Comparison of ENCODE assay signal across 12 cellular contexts in the genomic region with DNA sequence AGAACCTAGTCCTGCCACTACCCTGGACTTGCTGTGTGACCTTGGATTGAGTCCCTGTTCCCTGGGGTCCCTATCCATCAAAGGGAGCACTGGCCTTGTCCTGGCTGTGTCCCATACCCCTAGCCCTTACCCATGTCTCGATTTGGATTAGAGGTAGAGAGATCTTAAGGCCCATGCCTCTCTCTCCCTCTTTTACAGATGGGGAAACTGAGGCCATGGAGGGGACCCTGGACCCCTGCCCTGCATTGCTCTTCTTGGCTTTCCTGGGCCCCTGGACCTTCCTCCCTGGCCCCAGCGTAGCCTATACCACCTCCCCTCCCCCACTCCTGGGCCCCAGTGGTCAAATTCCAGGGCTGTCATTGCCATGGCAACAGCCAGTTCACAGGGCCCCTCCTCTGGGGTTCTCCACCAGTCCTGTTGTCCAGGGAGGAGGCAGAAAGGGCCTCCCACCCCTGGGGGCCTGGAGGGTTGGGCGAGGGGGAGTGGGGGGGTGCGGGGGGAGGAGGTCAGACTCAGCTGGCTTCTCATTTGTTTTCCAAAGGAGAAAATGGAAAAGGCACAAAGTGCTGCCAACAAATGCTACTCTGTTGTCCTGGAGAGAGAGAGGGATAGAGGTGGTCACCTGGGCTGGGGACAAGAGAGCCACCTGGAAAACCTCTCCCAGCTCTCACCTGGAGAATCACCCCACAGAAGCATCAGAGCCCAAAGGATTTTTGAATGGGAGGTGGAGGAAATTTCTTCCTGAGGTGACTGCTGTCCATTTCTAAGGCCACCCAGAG. TPM values are rescaled to one million over a fixed set of nuclear protein-coding genes. Genes with fewer than 3 reads are reported as not detected.
A peak's percentile ranks its signal among the peaks of the same experiment; 100 is the strongest.
DNase-seq lines count a peak whose midpoint lies in the region; ATAC-seq, FAIRE-seq and TF ChIP-seq lines count a peak whose summit lies in the region.
"Had no signal": no experiment of that assay in that cellular context is flagged by ENCODE, and none has a peak within 500 bp of the region (broad histone marks: within the 10 kb centered on the region; RNA-seq: fewer than 3 reads in every experiment).

No MANE protein-coding gene starts in this region.

- peak; percentile 80 for ATAC-seq in HepG2
- ATAC-seq in right lobe of liver, result no peak
- no peak for ATAC-seq in HG03565 (IDR thresholded peaks at IDR 0.05; ENCODE audit: unreplicated experiment)
- ATAC-seq: activated T-cell treated with anti-CD3 and anti-CD28 coated beads, Interleukin-2, amount 50 U/mL, for 4 hours had no signal

- POLR2A ChIA-PET in HepG2 (lab: Yijun Ruan, JAX), result interaction anchor here (1.0 to 10.1 kb wide), 5 partner anchors 8 to 24 kb away, joined by 3 to 205 read pairs (median 4); a partner anchor contains a TSS

- peak; percentile 92 for DNase-seq in HepG2 (ENCODE audit: low spot score)
- DNase-seq in right lobe of liver, result no peak
- peak; percentile 60 for DNase-seq in fibroblast of pulmonary artery (ENCODE audit: low read depth)
- DNase-seq in neural progenitor cell (ENCODE audit: low spot score), result peak; percentile 95
- DNase-seq in stimulated activated naive CD4-positive, alpha-beta T cell treated with Interleukin-2 at 50 U/mL for 16 hours (lab: John Stamatoyannopoulos, UW), result no peak
- DNase-seq in COLO829 (ENCODE audit: low spot score), result no peak
- DNase-seq in hippocampal formation (lab: John Stamatoyannopoulos, UW), result no peak
- DNase-seq: activated T-cell treated with anti-CD3 and anti-CD28 coated beads, Interleukin-2, amount 50 U/mL, for 4 hours; NCI-H748 treated with DMSO at 0.1 percent for 48 hours had no signal

- H3K27ac Mint-ChIP-seq in neural progenitor cell, result peak overlapping the region; percentile 97

- TF ChIP-seq RAD21 in HepG2 (CRISPR knock-in tag; IDR thresholded peaks at IDR 0.05), result no peak

- TF ChIP-seq EP300 in HepG2 (IDR thresholded peaks at IDR 0.05; ENCODE audit: low read depth in 2 of 2, low read length in 2 of 2) (peak; percentile 46 to 90; a peak in 3 of 4 replicates), HepG2 (CRISPR knock-in tag; IDR thresholded peaks at IDR 0.05; ENCODE audit: borderline replicate concordance) (peak; percentile 60)

- H3K79me2 ChIP-seq in HepG2 (ENCODE audit: insufficient read depth, low read length) (peaks cover 43% of the 10 kb centered on the region), neural progenitor cell (ENCODE audit: low read depth) (peaks cover 56% of the 10 kb centered on the region)

- H3K9me3 ChIP-seq in HepG2 (ENCODE audit: low read length) (no peaks in the 10 kb centered on the region), right lobe of liver (no peaks in the 10 kb centered on the region), neural progenitor cell (ENCODE audit: low read depth) (no peaks in the 10 kb centered on the region)

- no peaks in the 10 kb centered on the region for H3K9me3 Mint-ChIP-seq in neural progenitor cell
- H3K9me3 Mint-ChIP-seq: activated T-cell treated with anti-CD3 and anti-CD28 coated beads, Interleukin-2, amount 50 U/mL, for 4 hours had no signal

- H3K4me1 Mint-ChIP-seq in neural progenitor cell, result peaks cover 90% of the 10 kb centered on the region

- peaks cover 4 to 11% of the 10 kb centered on the region in 2 experiments; a peak in 3 of 5 replicates for H3K36me3 ChIP-seq in HepG2 (replicated peaks in 1 of 2; ENCODE audit: control insufficient read depth in 1 of 2, insufficient read depth in 2 of 2, low read length in 2 of 2)
- H3K36me3 ChIP-seq in right lobe of liver, result no peaks in the 10 kb centered on the region
- no peaks in the 10 kb centered on the region for H3K36me3 ChIP-seq in neural progenitor cell

- WGBS in HepG2 (ENCODE audit: low lambda C conversion rate), result 0% methylated on average over 4 of the region's 4 CpGs
- 23% methylated on average over 2 of the region's 4 CpGs for WGBS in right lobe of liver (ENCODE audit: insufficient coverage, low coverage, low lambda C conversion rate, missing lambda C conversion rate)

- H3K36me3 Mint-ChIP-seq in neural progenitor cell, result peaks cover 2% of the 10 kb centered on the region

- peak overlapping the region; percentile 98 for H3K27ac ChIP-seq in HepG2 (ENCODE audit: extremely low read length, insufficient read depth, low read length)
- H3K27ac ChIP-seq in right lobe of liver, result no peak overlapping the region
- H3K27ac ChIP-seq in neural progenitor cell, result peak overlapping the region; percentile 51
- H3K27ac ChIP-seq: KMS-11 had no signal

- intact Hi-C loops in HepG2 (cut with micrococcal nuclease; ENCODE audit: unreplicated experiment), result loop anchor here (1.0 kb wide), 1 partner anchor 24 kb away; no protein-coding TSS in a partner anchor
- intact Hi-C loops in right lobe of liver (cut with DNase I), result no loop called here

- CTCF ChIA-PET in HepG2 (lab: Yijun Ruan, JAX; ENCODE audit: low intra/inter-chr PET ratio, low total read pairs), result interaction anchor here (2.3 kb wide), 1 partner anchor 24 kb away, joined by 8 read pairs; a partner anchor contains a TSS

- H4K20me1 ChIP-seq in HepG2 (ENCODE audit: insufficient read depth, low read length), result peaks cover 11% of the 10 kb centered on the region
- peaks cover 49% of the 10 kb centered on the region for H4K20me1 ChIP-seq in neural progenitor cell (ENCODE audit: low read depth)

- peaks cover 5% of the 10 kb centered on the region for H3K27me3 Mint-ChIP-seq in neural progenitor cell (ENCODE audit: insufficient read depth, low read depth)

- 0 out of 2 replicates have a peak, but pooled peaks have one; percentile 11 for TF ChIP-seq CTCF in HepG2 (CRISPR knock-in tag; IDR thresholded peaks at IDR 0.05)
- no peak for TF ChIP-seq CTCF in right lobe of liver (IDR thresholded peaks at IDR 0.05)
- TF ChIP-seq CTCF in fibroblast of pulmonary artery (IDR thresholded peaks at IDR 0.05; ENCODE audit: low read length, missing control alignments), result no peak
- TF ChIP-seq CTCF in neural progenitor cell (IDR thresholded peaks at IDR 0.05), result no peak

- H3K4me2 ChIP-seq in HepG2 (ENCODE audit: low read depth, low read length) (peak overlapping the region; percentile 95), neural progenitor cell (peak overlapping the region; percentile 76)
- H3K4me2 ChIP-seq: KMS-11 had no signal

- peak overlapping the region; percentile 67 for H3K4me3 Mint-ChIP-seq in neural progenitor cell
- H3K4me3 Mint-ChIP-seq: activated T-cell treated with anti-CD3 and anti-CD28 coated beads, Interleukin-2, amount 50 U/mL, for 4 hours had no signal

- peaks cover 92% of the 10 kb centered on the region for H3K4me1 ChIP-seq in HepG2 (ENCODE audit: insufficient read depth, low read length)
- no peaks in the 10 kb centered on the region for H3K4me1 ChIP-seq in right lobe of liver
- peaks cover 77% of the 10 kb centered on the region for H3K4me1 ChIP-seq in neural progenitor cell

- H3K9ac ChIP-seq in HepG2 (ENCODE audit: insufficient read depth, low read depth, low read length) (peak overlapping the region; percentile 77), neural progenitor cell (no peak overlapping the region)
- H3K9ac ChIP-seq: KMS-11 had no signal

- peaks cover 40% of the 10 kb centered on the region for H3F3A ChIP-seq in neural progenitor cell (ENCODE audit: low read depth)

- H3K27me3 ChIP-seq in HepG2 (ENCODE audit: control insufficient read depth in 1 of 2, insufficient read depth in 2 of 2, low read length in 2 of 2) (no peaks in the 10 kb centered on the region), right lobe of liver (no peaks in the 10 kb centered on the region), neural progenitor cell (no peaks in the 10 kb centered on the region)

- in situ Hi-C loops in HepG2 (cut with HindIII; ENCODE audit: extremely low pct_ligation_motif_present, low pct_unique_long_range_greater_than_20kb), result no loop called here

- H2AFZ ChIP-seq in HepG2 (ENCODE audit: low read length), result no peak overlapping the region
- H2AFZ ChIP-seq in neural progenitor cell (replicated peaks), result no peak overlapping the region

- BruUV-seq in HepG2 (replicated peaks; lab: Mats Ljungman, UMichigan), result TSS peak; percentile 71

- H3K4me3 ChIP-seq in HepG2 (replicated peaks in 1 of 3; ENCODE audit: insufficient read depth in 1 of 3, low read depth in 2 of 3, low read length in 3 of 3) (peak overlapping the region; percentile 11 to 63 (median 40); a peak in 4 of 6 replicates), right lobe of liver (no peak overlapping the region), fibroblast of pulmonary artery (replicated peaks; ENCODE audit: low read depth, low read length) (no peak overlapping the region), neural progenitor cell (peak overlapping the region; percentile 26)

- peak; percentile 83 for FAIRE-seq in HepG2 (lab: Jason Lieb, UNC)
- FAIRE-seq: endometrium had no signal

- TF ChIP-seq POLR2A in HepG2 (IDR thresholded peaks at IDR 0.05; ENCODE audit: insufficient read depth in 1 of 2, low read depth in 2 of 2, low read length in 2 of 2) (0 out of 4 replicates have a peak, but pooled peaks of 1 of the 2 experiments have one; percentile 6), right lobe of liver (IDR thresholded peaks at IDR 0.05) (no peak)

RNA-seq across cellular contexts. Expression of a gene that starts 23.3 kb away (rescaled TPM):
- total RNA-seq in HepG2 (2016; rRNA removed; fragmentation: Illumina TruSeq; extraction: Trizol) (5.7 and 10.7 TPM in 2 replicates), right lobe of liver (1 to 10 TPM; 4.6 to 7.3 (median 5.4) TPM), neural progenitor cell (ENCODE audit: low replicate concordance) (19.9 and 41.8 TPM in 2 replicates)
- total RNA-seq in HepG2 (2016; cell fraction: cytosol; rRNA removed; fragmentation: Illumina TruSeq; extraction: Trizol; ENCODE audit: low read depth), result 4.6 and 5.1 TPM in 2 replicates
- 3.7 and 12.1 TPM in 2 replicates for total RNA-seq in HepG2 (2016; cell fraction: insoluble cytoplasmic fraction; rRNA removed; fragmentation: Illumina TruSeq; extraction: Trizol)
- 3.3 and 3.8 TPM in 2 replicates for total RNA-seq in HepG2 (2016; cell fraction: membrane; rRNA removed; fragmentation: Illumina TruSeq; extraction: Trizol)
- total RNA-seq in HepG2 (2016; cell fraction: nucleus; rRNA removed; fragmentation: Illumina TruSeq; extraction: Trizol), result 20.3 and 20.6 TPM in 2 replicates
- 28.8 and 37.7 TPM in 2 replicates for polyA plus RNA-seq in HepG2 (2011; rRNA removed)
- polyA plus RNA-seq in HepG2 (2011; cell fraction: cytosol; rRNA removed), result 7.4 and 13.6 TPM in 2 replicates
- 250 and 318 TPM in 2 replicates for polyA plus RNA-seq in HepG2 (2011; cell fraction: nucleus; rRNA removed)
- polyA plus RNA-seq in HepG2 (2012), result 17.9 and 20.3 TPM in 2 replicates
- 0.35 and 0.64 TPM in 2 replicates for polyA plus RNA-seq in HepG2 (2016; cell fraction: cytosol; fragmentation: Illumina TruSeq; extraction: Trizol; ENCODE audit: low read depth)
- polyA plus RNA-seq in HepG2 (2016; cell fraction: insoluble cytoplasmic fraction; fragmentation: Illumina TruSeq; extraction: Trizol; ENCODE audit: low read depth), result 5.4 and 7.1 TPM in 2 replicates
- 0.76 and 0.94 TPM in 2 replicates for polyA plus RNA-seq in HepG2 (2016; cell fraction: membrane; fragmentation: Illumina TruSeq; extraction: Trizol; ENCODE audit: low read depth)
- polyA plus RNA-seq in HepG2 (2016; cell fraction: nucleus; fragmentation: Illumina TruSeq; extraction: Trizol; ENCODE audit: insufficient read depth, low read depth), result 83.1 and 89.4 TPM in 2 replicates
- 41.7 and 126 TPM in 2 replicates for polyA minus RNA-seq in HepG2 (2011; rRNA and poly(A)+ RNA removed; ENCODE audit: low replicate concordance)
- polyA minus RNA-seq in HepG2 (2011; cell fraction: cytosol; rRNA and poly(A)+ RNA removed), result 13.5 and 20.6 TPM in 2 replicates
- polyA minus RNA-seq in HepG2 (2011; cell fraction: nucleus; rRNA and poly(A)+ RNA removed), result 85.9 and 99.9 TPM in 2 replicates

RNA-seq across cellular contexts. Expression of a gene that starts 44.9 kb away (rescaled TPM):
- total RNA-seq in HepG2 (2016; rRNA removed; fragmentation: Illumina TruSeq; extraction: Trizol), result 1.6 and 4.7 TPM in 2 replicates
- 2.8 and 3.4 TPM in 2 replicates for total RNA-seq in HepG2 (2016; cell fraction: cytosol; rRNA removed; fragmentation: Illumina TruSeq; extraction: Trizol; ENCODE audit: low read depth)
- 1.8 and 4.7 TPM in 2 replicates for total RNA-seq in HepG2 (2016; cell fraction: insoluble cytoplasmic fraction; rRNA removed; fragmentation: Illumina TruSeq; extraction: Trizol)
- total RNA-seq in HepG2 (2016; cell fraction: membrane; rRNA removed; fragmentation: Illumina TruSeq; extraction: Trizol), result 4.0 and 4.2 TPM in 2 replicates
- 5.4 TPM in 2 replicates for total RNA-seq in HepG2 (2016; cell fraction: nucleus; rRNA removed; fragmentation: Illumina TruSeq; extraction: Trizol)
- polyA plus RNA-seq in HepG2 (2011; rRNA removed), result 2.5 and 3.5 TPM in 2 replicates
- 2.1 and 3.1 TPM in 2 replicates for polyA plus RNA-seq in HepG2 (2011; cell fraction: cytosol; rRNA removed)
- 12.5 and 18.1 TPM in 2 replicates for polyA plus RNA-seq in HepG2 (2011; cell fraction: nucleus; rRNA removed)
- 1.0 and 2.7 TPM in 2 replicates for polyA plus RNA-seq in HepG2 (2012)
- polyA plus RNA-seq in HepG2 (2016; cell fraction: cytosol; fragmentation: Illumina TruSeq; extraction: Trizol; ENCODE audit: low read depth), result 0.36 and 0.55 TPM in 2 replicates
- polyA plus RNA-seq in HepG2 (2016; cell fraction: insoluble cytoplasmic fraction; fragmentation: Illumina TruSeq; extraction: Trizol; ENCODE audit: low read depth), result 1.4 TPM in 2 replicates
- 0.68 and 0.80 TPM in 2 replicates for polyA plus RNA-seq in HepG2 (2016; cell fraction: membrane; fragmentation: Illumina TruSeq; extraction: Trizol; ENCODE audit: low read depth)
- polyA plus RNA-seq in HepG2 (2016; cell fraction: nucleus; fragmentation: Illumina TruSeq; extraction: Trizol; ENCODE audit: insufficient read depth, low read depth), result 14.8 and 15.4 TPM in 2 replicates
- polyA minus RNA-seq in HepG2 (2011; rRNA and poly(A)+ RNA removed; ENCODE audit: low replicate concordance), result 7.0 and 19.1 TPM in 2 replicates
- polyA minus RNA-seq in HepG2 (2011; cell fraction: cytosol; rRNA and poly(A)+ RNA removed), result 1.7 and 2.0 TPM in 2 replicates
- 5.2 and 7.6 TPM in 2 replicates for polyA minus RNA-seq in HepG2 (2011; cell fraction: nucleus; rRNA and poly(A)+ RNA removed)
- total RNA-seq in right lobe of liver, result 1 to 10 TPM in 5 of 6 experiments, under 1 TPM in 1; 0.81 to 5.4 (median 1.6) TPM
- 5.4 and 15.0 TPM in 2 replicates for total RNA-seq in neural progenitor cell (ENCODE audit: low replicate concordance)

RNA-seq across cellular contexts. Expression of a gene that starts 59.2 kb away (rescaled TPM):
- total RNA-seq in HepG2 (2016; rRNA removed; fragmentation: Illumina TruSeq; extraction: Trizol) (0.11 and 0.29 TPM in 2 replicates), right lobe of liver (1 to 10 TPM in 1 of 6 experiments, under 1 TPM in 5; 0.24 to 1.8 (median 0.62) TPM), neural progenitor cell (ENCODE audit: low replicate concordance) (0.25 TPM in 1 of 2 replicates, not detected in the other)
- total RNA-seq in HepG2 (2016; cell fraction: cytosol; rRNA removed; fragmentation: Illumina TruSeq; extraction: Trizol; ENCODE audit: low read depth), result 0.10 TPM in 1 of 2 replicates, not detected in the other
- total RNA-seq in HepG2 (2016; cell fraction: insoluble cytoplasmic fraction; rRNA removed; fragmentation: Illumina TruSeq; extraction: Trizol), result 0.13 and 0.27 TPM in 2 replicates
- total RNA-seq in HepG2 (2016; cell fraction: membrane; rRNA removed; fragmentation: Illumina TruSeq; extraction: Trizol), result not detected in 2 replicates
- total RNA-seq in HepG2 (2016; cell fraction: nucleus; rRNA removed; fragmentation: Illumina TruSeq; extraction: Trizol), result not detected in 2 replicates
- 0.09 and 0.29 TPM in 2 replicates for polyA plus RNA-seq in HepG2 (2011; rRNA removed)
- 0.10 and 0.12 TPM in 2 replicates for polyA plus RNA-seq in HepG2 (2011; cell fraction: cytosol; rRNA removed)
- polyA plus RNA-seq in HepG2 (2011; cell fraction: nucleus; rRNA removed), result 0.05 and 0.35 TPM in 2 replicates
- 0.24 TPM in 1 of 2 replicates, not detected in the other for polyA plus RNA-seq in HepG2 (2012)
- 0.05 and 0.06 TPM in 2 replicates for polyA plus RNA-seq in HepG2 (2016; cell fraction: cytosol; fragmentation: Illumina TruSeq; extraction: Trizol; ENCODE audit: low read depth)
- 0.10 and 0.20 TPM in 2 replicates for polyA plus RNA-seq in HepG2 (2016; cell fraction: insoluble cytoplasmic fraction; fragmentation: Illumina TruSeq; extraction: Trizol; ENCODE audit: low read depth)
- 0.10 and 0.17 TPM in 2 replicates for polyA plus RNA-seq in HepG2 (2016; cell fraction: membrane; fragmentation: Illumina TruSeq; extraction: Trizol; ENCODE audit: low read depth)
- 0.36 and 0.41 TPM in 2 replicates for polyA plus RNA-seq in HepG2 (2016; cell fraction: nucleus; fragmentation: Illumina TruSeq; extraction: Trizol; ENCODE audit: insufficient read depth, low read depth)
- 0.40 and 1.7 TPM in 2 replicates for polyA minus RNA-seq in HepG2 (2011; rRNA and poly(A)+ RNA removed; ENCODE audit: low replicate concordance)
- not detected in 2 replicates for polyA minus RNA-seq in HepG2 (2011; cell fraction: cytosol; rRNA and poly(A)+ RNA removed)
- polyA minus RNA-seq in HepG2 (2011; cell fraction: nucleus; rRNA and poly(A)+ RNA removed), result 0.12 and 0.26 TPM in 2 replicates
- total RNA-seq: activated T-cell treated with anti-CD3 and anti-CD28 coated beads, Interleukin-2, amount 50 U/mL, for 4 hours had no signal

Comparison
In these comparisons a context has a peak if more than half of its experiments do, and no peak if none do; other contexts are left out.
1. DNase-seq: peak in HepG2 (single experiment), fibroblast of pulmonary artery (single experiment) and neural progenitor cell (single experiment); none in right lobe of liver (0 of 3), stimulated activated naive CD4-positive, alpha-beta T cell treated with Interleukin-2 at 50 U/mL for 16 hours (single experiment), COLO829 (single experiment) and hippocampal formation (0 of 2).
2. H3K27ac ChIP-seq: peak in HepG2 (single experiment) and neural progenitor cell (single experiment); none in right lobe of liver (0 of 3).
3. H3K4me3 ChIP-seq: peak in HepG2 (3 of 3) and neural progenitor cell (single experiment); none in right lobe of liver (0 of 3) and fibroblast of pulmonary artery (single experiment).